1 cellular context compared by ENCODE assay signal in the genomic region with DNA sequence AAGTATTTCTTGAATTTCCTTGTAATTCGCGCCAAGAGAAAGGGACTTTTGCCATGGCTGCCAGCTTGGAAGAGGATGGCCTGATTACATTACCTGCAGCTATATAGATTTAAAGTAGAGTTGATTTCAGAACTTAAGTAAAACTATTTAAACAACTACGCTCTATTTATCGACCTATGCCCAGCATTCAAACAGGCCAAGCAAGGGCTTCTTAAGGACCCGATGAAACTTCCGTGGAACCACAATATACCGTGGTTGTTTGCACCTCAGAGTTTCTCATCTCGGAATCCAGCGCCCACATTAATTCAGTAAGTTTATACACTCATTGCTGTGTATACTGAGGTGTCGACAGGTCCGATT.
TF ChIP-seq lines count a peak whose summit lies in the region.

No MANE protein-coding gene starts in this region.

TF ChIP-seq in IMR-90, 13 proteins besides CTCF, POLR2A, EP300 and RAD21 (continued from another document):
- TF ChIP-seq CEBPB (IDR thresholded peaks at IDR 0.05; ENCODE audit: low read depth, low read length) (no peak), NFE2L2 (IDR thresholded peaks at IDR 0.05; ENCODE audit: low read depth, low read length) (no peak), RFX5 (IDR thresholded peaks at IDR 0.05; ENCODE audit: low read depth, low read length) (no peak), MAZ (IDR thresholded peaks at IDR 0.05; ENCODE audit: borderline replicate concordance, low read depth, low read length) (no peak), MAFK (IDR thresholded peaks at IDR 0.05; ENCODE audit: low read depth, low read length) (no peak), FOS (IDR thresholded peaks at IDR 0.05; ENCODE audit: low read depth, low read length) (no peak), SMC3 (IDR thresholded peaks at IDR 0.05; ENCODE audit: low read depth, low read length) (no peak), MXI1 (IDR thresholded peaks at IDR 0.05; ENCODE audit: borderline replicate concordance, low read depth, low read length) (no peak), CHD1 (IDR thresholded peaks at IDR 0.05; ENCODE audit: low read depth, low read length) (no peak), BHLHE40 (IDR thresholded peaks at IDR 0.05; ENCODE audit: low read depth, low read length) (no peak)
- TF ChIP-seq, protein P1, sequence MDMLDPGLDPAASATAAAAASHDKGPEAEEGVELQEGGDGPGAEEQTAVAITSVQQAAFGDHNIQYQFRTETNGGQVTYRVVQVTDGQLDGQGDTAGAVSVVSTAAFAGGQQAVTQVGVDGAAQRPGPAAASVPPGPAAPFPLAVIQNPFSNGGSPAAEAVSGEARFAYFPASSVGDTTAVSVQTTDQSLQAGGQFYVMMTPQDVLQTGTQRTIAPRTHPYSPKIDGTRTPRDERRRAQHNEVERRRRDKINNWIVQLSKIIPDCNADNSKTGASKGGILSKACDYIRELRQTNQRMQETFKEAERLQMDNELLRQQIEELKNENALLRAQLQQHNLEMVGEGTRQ (IDR thresholded peaks at IDR 0.05; ENCODE audit: low read depth, low read length) = no peak
- TF ChIP-seq, protein P2, sequence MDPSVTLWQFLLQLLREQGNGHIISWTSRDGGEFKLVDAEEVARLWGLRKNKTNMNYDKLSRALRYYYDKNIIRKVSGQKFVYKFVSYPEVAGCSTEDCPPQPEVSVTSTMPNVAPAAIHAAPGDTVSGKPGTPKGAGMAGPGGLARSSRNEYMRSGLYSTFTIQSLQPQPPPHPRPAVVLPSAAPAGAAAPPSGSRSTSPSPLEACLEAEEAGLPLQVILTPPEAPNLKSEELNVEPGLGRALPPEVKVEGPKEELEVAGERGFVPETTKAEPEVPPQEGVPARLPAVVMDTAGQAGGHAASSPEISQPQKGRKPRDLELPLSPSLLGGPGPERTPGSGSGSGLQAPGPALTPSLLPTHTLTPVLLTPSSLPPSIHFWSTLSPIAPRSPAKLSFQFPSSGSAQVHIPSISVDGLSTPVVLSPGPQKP (IDR thresholded peaks at IDR 0.05; ENCODE audit: borderline replicate concordance, low read depth, low read length) = no peak
TF ChIP-seq in IMR-90: peak in this region for 0.
